1 cellular context compared by ENCODE assay signal in genomic region chr12:75623631-75624118, GRCh38.
TF ChIP-seq lines count a peak whose summit lies in the region.

No MANE protein-coding gene starts in this region.

TF ChIP-seq in H1, 55 proteins besides CTCF, POLR2A, EP300 and RAD21 (continued from another document):
- TF ChIP-seq SIN3A (conservative IDR thresholded peaks at IDR 0.05 in 1 of 2, IDR thresholded peaks at IDR 0.05 in 1 of 2; ENCODE audit: low read depth in 1 of 2, low read length in 2 of 2) (peak; percentile 71 to 84; a peak in 2 of 4 replicates), ATF2 (IDR thresholded peaks at IDR 0.05; ENCODE audit: low read length) (0 out of 2 replicates have a peak, but pooled peaks have one; percentile 69), YY1 (IDR thresholded peaks at IDR 0.05; ENCODE audit: low read depth, low read length) (no peak), ATF3 (IDR thresholded peaks at IDR 0.05; ENCODE audit: insufficient read depth, low read depth, low read length) (peak; percentile 93), KDM5A (IDR thresholded peaks at IDR 0.05; ENCODE audit: low read length) (no peak), CHD7 (IDR thresholded peaks at IDR 0.05; ENCODE audit: insufficient replicate concordance, low read length) (no peak), KDM1A (IDR thresholded peaks at IDR 0.05; ENCODE audit: borderline replicate concordance, low read length) (no peak), RBBP5 (IDR thresholded peaks at IDR 0.05; ENCODE audit: borderline replicate concordance, low read depth, low read length) (no peak), CEBPB (IDR thresholded peaks at IDR 0.05; ENCODE audit: low read depth, low read length) (peak; percentile 97)
